8 cellular contexts compared by ENCODE assay signal in the genomic region with DNA sequence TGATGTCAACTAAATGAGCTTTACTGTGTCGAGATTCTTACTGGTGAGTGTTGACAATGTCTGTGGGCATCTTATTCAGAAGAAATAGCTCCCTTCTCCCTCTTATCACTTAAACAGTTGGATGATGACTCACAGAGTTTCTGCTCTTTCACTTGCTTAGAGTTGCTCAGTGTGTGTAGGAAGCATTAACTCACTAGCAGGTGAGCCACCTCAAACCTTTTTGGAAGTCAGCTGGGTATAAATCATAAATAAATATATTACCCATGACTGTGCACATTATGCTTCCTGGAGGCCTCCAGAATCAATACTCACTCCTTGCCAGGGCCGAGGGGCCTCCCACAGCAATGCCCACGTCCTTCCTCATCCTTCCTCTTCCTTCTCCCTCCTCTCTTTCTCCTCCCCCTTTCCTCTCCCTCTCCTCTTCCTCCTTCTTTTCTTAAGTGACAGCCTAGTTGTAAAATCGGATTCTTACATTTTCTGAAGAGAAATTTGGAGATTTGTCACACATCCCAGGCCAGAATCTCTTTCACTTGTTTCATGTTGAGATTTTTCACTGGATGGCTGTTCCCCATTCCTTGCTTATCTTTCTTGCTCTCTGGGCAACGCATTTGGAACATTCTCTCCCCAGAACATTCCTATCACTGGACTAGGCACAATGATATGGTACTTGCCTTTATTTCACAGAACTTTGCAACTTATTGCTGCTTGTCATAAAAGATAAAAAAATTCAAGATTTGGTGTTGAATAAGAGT. TPM values are rescaled to one million over a fixed set of nuclear protein-coding genes. Genes with fewer than 3 reads are reported as not detected.
DNase-seq lines count a peak whose midpoint lies in the region; ATAC-seq and TF ChIP-seq lines count a peak whose summit lies in the region.

No MANE protein-coding gene starts in this region.

- no peak overlapping the region for H3K4me3 Mint-ChIP-seq in CD14-positive monocyte

- H3K4me3 ChIP-seq in left lung, result no peak overlapping the region
- H3K4me3 ChIP-seq in ovary, result no peak overlapping the region

- TF ChIP-seq POLR2A in ovary (IDR thresholded peaks at IDR 0.05), result no peak

- H3K9me3 Mint-ChIP-seq in CD14-positive monocyte, result peaks cover 0 to 6% (median 0%) of the 10 kb centered on the region in 7 donors

- H3K27ac Mint-ChIP-seq in CD14-positive monocyte, result peak overlapping the region in 1 of 7 donors; percentile 73

- intact Hi-C loops in left lung (cut with DNase I), result no loop called here
- intact Hi-C loops in ovary (cut with DNase I), result no loop called here
- intact Hi-C loops in CD14-positive monocyte (cut with micrococcal nuclease), result no loop called here

- peaks cover 0 to 2% of the 10 kb centered on the region in 2 donors for H3K4me1 ChIP-seq in left lung
- H3K4me1 ChIP-seq in ovary (ENCODE audit: insufficient read depth), result no peaks in the 10 kb centered on the region

- H3K36me3 Mint-ChIP-seq in CD14-positive monocyte, result no peaks in the 10 kb centered on the region

- 25 to 39% (median 25%) methylated on average over 5 of the region's 5 CpGs for WGBS in ovary, 3 donors

- no peaks in the 10 kb centered on the region for H3K27me3 ChIP-seq in left lung
- H3K27me3 ChIP-seq in ovary, result no peaks in the 10 kb centered on the region

- no peak for TF ChIP-seq EP300 in ovary (IDR thresholded peaks at IDR 0.05)

- H3K4me1 Mint-ChIP-seq in CD14-positive monocyte, result peaks cover 13% of the 10 kb centered on the region

- H3K27ac ChIP-seq in left lung, result no peak overlapping the region
- H3K27ac ChIP-seq in ovary, result no peak overlapping the region

- TF ChIP-seq CTCF in left lung (IDR thresholded peaks at IDR 0.05), result no peak
- TF ChIP-seq CTCF in ovary (IDR thresholded peaks at IDR 0.05), result no peak
- TF ChIP-seq CTCF in CD14-positive monocyte (IDR thresholded peaks at IDR 0.05), result no peak

- DNase-seq in GDM1 (lab: John Stamatoyannopoulos, UW) (peak; percentile 23), LoVo (ENCODE audit: low spot score) (peak; percentile 30), astrocyte of the hippocampus (ENCODE audit: low read depth, low spot score) (peak; percentile 57), left lung (no peak), foreskin melanocyte (no peak), ovary (no peak), CD14-positive monocyte (ENCODE audit: low spot score) (no peak)

- H3K9me3 ChIP-seq in left lung, result no peaks in the 10 kb centered on the region
- no peaks in the 10 kb centered on the region for H3K9me3 ChIP-seq in ovary

- ATAC-seq in left lung (peak; percentile 63), GM19463 (IDR thresholded peaks at IDR 0.05; ENCODE audit: unreplicated experiment) (no peak)

- H3K36me3 ChIP-seq in left lung, result no peaks in the 10 kb centered on the region
- H3K36me3 ChIP-seq in ovary, result no peaks in the 10 kb centered on the region

- peaks cover 3 to 7% (median 7%) of the 10 kb centered on the region in 3 donors for H3K27me3 Mint-ChIP-seq in CD14-positive monocyte (ENCODE audit: low read depth in 3 of 3)

RNA-seq across cellular contexts. Expression of a gene that starts 17.5 kb away (rescaled TPM):
- total RNA-seq in left lung (under 1 TPM; 0.44 to 0.47 TPM), ovary (under 1 TPM; 0.10 to 0.79 (median 0.33) TPM)
- polyA plus RNA-seq in ovary (1 to 10 TPM in 1 of 2 donors, under 1 TPM in 1; 0.38 to 1.8 TPM), CD14-positive monocyte (not detected)

Comparison
In these comparisons a context has a peak if more than half of its experiments do, and no peak if none do; other contexts are left out.
1. DNase-seq: peak in GDM1 (single experiment), LoVo (single experiment) and astrocyte of the hippocampus (single experiment); none in left lung (0 of 2), foreskin melanocyte (single experiment), ovary (0 of 5) and CD14-positive monocyte (single experiment).